8 cellular contexts compared by ENCODE assay signal in the genomic region with DNA sequence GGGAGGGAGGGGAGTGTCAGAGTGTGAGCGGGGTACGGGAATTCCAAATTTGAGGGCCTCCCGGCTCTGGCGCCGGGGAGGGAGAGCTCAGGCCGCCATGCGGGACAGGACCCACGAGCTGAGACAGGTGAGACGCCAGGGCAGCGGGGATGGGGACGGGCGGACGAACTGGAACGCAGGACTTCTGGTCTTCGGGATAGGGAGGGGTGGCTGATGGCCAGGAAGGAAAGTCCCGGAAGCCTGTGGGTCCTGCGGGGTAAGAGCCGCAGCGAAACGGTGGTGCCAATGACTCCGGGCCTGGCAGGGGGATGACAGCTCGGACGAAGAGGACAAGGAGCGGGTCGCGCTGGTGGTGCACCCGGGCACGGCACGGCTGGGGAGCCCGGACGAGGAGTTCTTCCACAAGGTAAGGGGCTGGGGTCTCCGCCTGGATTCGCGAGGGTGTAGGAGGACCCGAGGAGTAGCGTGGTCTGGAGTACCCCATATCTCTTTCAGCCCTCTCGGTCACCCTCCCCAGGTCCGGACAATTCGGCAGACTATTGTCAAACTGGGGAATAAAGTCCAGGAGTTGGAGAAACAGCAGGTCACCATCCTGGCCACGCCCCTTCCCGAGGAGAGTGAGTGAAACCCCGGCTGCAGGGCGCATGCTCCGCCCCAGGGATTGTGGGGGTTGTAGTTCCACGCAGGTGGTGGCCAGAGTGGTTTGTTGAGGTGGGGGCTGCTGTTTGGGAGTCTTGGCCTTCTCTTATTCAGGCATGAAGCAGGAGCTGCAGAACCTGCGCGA. TPM values are rescaled to one million over a fixed set of nuclear protein-coding genes. Genes with fewer than 3 reads are reported as not detected.
DNase-seq lines count a peak whose midpoint lies in the region; ATAC-seq and TF ChIP-seq lines count a peak whose summit lies in the region.

No MANE protein-coding gene starts in this region.

- ATAC-seq in GM21381 (IDR thresholded peaks at IDR 0.05; ENCODE audit: unreplicated experiment): peak; percentile 39

- H3K9ac ChIP-seq in muscle layer of colon (ENCODE audit: low read length): peak overlapping the region; percentile 94

- TF ChIP-seq CTCF in Caco-2 (IDR thresholded peaks at IDR 0.05; ENCODE audit: insufficient read depth in 1 of 2, low read depth in 1 of 2, low read length in 1 of 2, severe bottlenecking in 1 of 2, unreplicated experiment in 1 of 2) (no peak), OCI-LY7 (conservative IDR thresholded peaks at IDR 0.05; ENCODE audit: low read length) (no peak)

- CTCF ChIA-PET in Caco-2 (lab: Charles Lee): interaction anchor here (0.5 kb wide), 1 partner anchor 84 kb away, joined by 3 read pairs; a partner anchor contains a TSS
- CTCF ChIA-PET in OCI-LY7 (lab: Charles Lee; ENCODE audit: unreplicated experiment): interaction anchor here (0.6 kb wide), 1 partner anchor 9 kb away, joined by 3 read pairs; no protein-coding TSS in a partner anchor

- H3K27ac Mint-ChIP-seq in Caco-2 (ENCODE audit: unreplicated experiment): peak overlapping the region; percentile 81

- peak overlapping the region; percentile 98 for H3K4me3 ChIP-seq in Caco-2 (ENCODE audit: low read depth, low read length)
- peak overlapping the region; percentile 98 for H3K4me3 ChIP-seq in OCI-LY7 (ENCODE audit: low read depth, low read length, poor library complexity, severe bottlenecking)
- H3K4me3 ChIP-seq in esophagus (ENCODE audit: low read depth in 1 of 2, low read length in 2 of 2): peak overlapping the region; percentile 92 to 97
- peak overlapping the region; percentile 98 to 100 for H3K4me3 ChIP-seq in muscle layer of colon (ENCODE audit: low read depth in 1 of 2, low read length in 2 of 2)

- H3K4me2 ChIP-seq in OCI-LY7 (ENCODE audit: low read length): peak overlapping the region; percentile 100

- peak overlapping the region; percentile 99 for H2AFZ ChIP-seq in OCI-LY7 (ENCODE audit: low read length)

- H3K4me1 Mint-ChIP-seq in Caco-2 (ENCODE audit: low read depth, unreplicated experiment): peaks cover 7% of the 10 kb centered on the region

- intact Hi-C loops in Caco-2 (cut with micrococcal nuclease; ENCODE audit: unreplicated experiment): loop anchor here (1.0 to 5.0 kb wide), 2 partner anchors 40 to 108 kb away; a partner anchor contains a TSS
- intact Hi-C loops in OCI-LY7 (cut with micrococcal nuclease; ENCODE audit: unreplicated experiment): no loop called here

- WGBS in esophagus, 2 donors: 0 to 1% methylated on average over 47 of the region's 47 CpGs

- H3K27me3 Mint-ChIP-seq in Caco-2 (ENCODE audit: insufficient read depth, unreplicated experiment): no peaks in the 10 kb centered on the region

- BruUV-seq in Caco-2 (replicated peaks; lab: Mats Ljungman, UMichigan) (TSS peak; percentile 59), OCI-LY7 (replicated peaks; lab: Mats Ljungman, UMichigan) (TSS peak; percentile 83)

- H3K79me2 ChIP-seq in OCI-LY7 (ENCODE audit: insufficient read depth, low read depth, low read length): no peaks in the 10 kb centered on the region; the same call in 1 of the 2 replicates

- H3K27me3 ChIP-seq in Caco-2 (replicated peaks; ENCODE audit: control insufficient read depth, insufficient read depth, low read length) (no peaks in the 10 kb centered on the region), esophagus (ENCODE audit: control insufficient read depth in 1 of 2, insufficient read depth in 2 of 2, low read length in 2 of 2) (no peaks in the 10 kb centered on the region), muscle layer of colon (ENCODE audit: control insufficient read depth in 1 of 2, insufficient read depth in 2 of 2, low read length in 2 of 2) (no peaks in the 10 kb centered on the region)

- peak overlapping the region; percentile 96 for H3K4me3 Mint-ChIP-seq in Caco-2 (ENCODE audit: unreplicated experiment)

- H3K27ac ChIP-seq in OCI-LY7 (ENCODE audit: low read depth, low read length, poor library complexity, severe bottlenecking) (peak overlapping the region; percentile 59), esophagus (ENCODE audit: low read depth in 2 of 2, low read length in 1 of 2) (peak overlapping the region; percentile 87 to 89), muscle layer of colon (ENCODE audit: low read depth, low read length) (peak overlapping the region; percentile 92)

- peaks cover 18% of the 10 kb centered on the region for H3K36me3 Mint-ChIP-seq in Caco-2 (ENCODE audit: insufficient read depth, unreplicated experiment)

- no peaks in the 10 kb centered on the region for H4K20me1 ChIP-seq in OCI-LY7 (ENCODE audit: insufficient read depth, low read length)

- DNase-seq in Caco-2 (peak; percentile 85 to 88), HuH-7 (ENCODE audit: low spot score) (peak; percentile 96), OCI-LY7 (ENCODE audit: low spot score) (peak; percentile 86)
- peak; percentile 86 for DNase-seq in activated T-cell treated with anti-CD3 and anti-CD28 coated beads, Interleukin-2, amount 50 U/mL, for 1 hour
- DNase-seq in stimulated activated CD8-positive, alpha-beta memory T cell treated with anti-CD3 and anti-CD28 coated beads, Interleukin-4, amount 100 ng/mL, for 48 hours: peak; percentile 92

- POLR2A ChIA-PET in Caco-2 (lab: Charles Lee): interaction anchor here (1.0 to 1.7 kb wide), 4 partner anchors 12 to 839 kb away, joined by 3 to 6 read pairs (median 4); a partner anchor contains a TSS
- POLR2A ChIA-PET in OCI-LY7 (lab: Charles Lee): interaction anchor here (0.6 to 0.8 kb wide), 2 partner anchors 106 to 251 kb away, joined by 3 to 6 read pairs; no protein-coding TSS in a partner anchor

- no peaks in the 10 kb centered on the region; the same call in 1 of the 2 replicates for H3K36me3 ChIP-seq in Caco-2 (ENCODE audit: control insufficient read depth, insufficient read depth, low read length)
- H3K36me3 ChIP-seq in OCI-LY7 (ENCODE audit: insufficient read depth, low read length): peaks cover 4% of the 10 kb centered on the region; the same call in 1 of the 2 replicates
- H3K36me3 ChIP-seq in esophagus (ENCODE audit: control insufficient read depth in 2 of 2, insufficient read depth in 2 of 2, low read length in 1 of 2): peaks cover 5 to 13% of the 10 kb centered on the region in 2 donors
- H3K36me3 ChIP-seq in muscle layer of colon (ENCODE audit: insufficient read depth, low read length): peaks cover 22% of the 10 kb centered on the region

- no peaks in the 10 kb centered on the region for H3K9me3 Mint-ChIP-seq in Caco-2 (ENCODE audit: unreplicated experiment)

- no peaks in the 10 kb centered on the region for H3K9me2 ChIP-seq in OCI-LY7 (ENCODE audit: insufficient read depth, low read length)

- no peaks in the 10 kb centered on the region for H3K4me1 ChIP-seq in Caco-2
- H3K4me1 ChIP-seq in OCI-LY7 (ENCODE audit: insufficient read depth, low read length, poor library complexity, severe bottlenecking): peaks cover 18% of the 10 kb centered on the region
- H3K4me1 ChIP-seq in esophagus (ENCODE audit: control insufficient read depth in 2 of 2, insufficient read depth in 2 of 2, low read length in 1 of 2): peaks cover 3 to 5% of the 10 kb centered on the region in 2 donors
- H3K4me1 ChIP-seq in muscle layer of colon (ENCODE audit: insufficient read depth, low read length): peaks cover 6% of the 10 kb centered on the region

- H3K9me3 ChIP-seq in Caco-2 (no peaks in the 10 kb centered on the region), OCI-LY7 (ENCODE audit: low read length) (no peaks in the 10 kb centered on the region), esophagus (ENCODE audit: control insufficient read depth in 2 of 2, insufficient read depth in 1 of 2, low read depth in 1 of 2, low read length in 1 of 2) (no peaks in the 10 kb centered on the region), muscle layer of colon (ENCODE audit: low read length) (no peaks in the 10 kb centered on the region)

RNA-seq across cellular contexts. Expression of a gene that starts 0.5 kb away (rescaled TPM):
- total RNA-seq in Caco-2 (2022) (27.9 and 29.2 TPM in 2 replicates), OCI-LY7 (2022) (40.5 and 41.6 TPM in 2 replicates)
- total RNA-seq in OCI-LY7 (2014; rRNA removed; shearing (Covaris generic)): 14.6 and 16.6 TPM in 2 replicates
- polyA plus RNA-seq in esophagus: 10 to 100 TPM; 49.7 to 54.1 TPM

RNA-seq across cellular contexts. Expression of a gene that starts 23.5 kb away (rescaled TPM):
- 0.46 and 0.77 TPM in 2 replicates for total RNA-seq in Caco-2 (2022)
- 0.47 TPM in 1 of 2 replicates, not detected in the other for total RNA-seq in OCI-LY7 (2014; rRNA removed; shearing (Covaris generic))
- total RNA-seq in OCI-LY7 (2022): 2.1 and 2.4 TPM in 2 replicates
- 1 to 10 TPM in 1 of 2 donors, under 1 TPM in 1; 0.29 to 1.6 TPM for polyA plus RNA-seq in esophagus

RNA-seq across cellular contexts. Expression of a gene that starts 40.1 kb away (rescaled TPM):
- total RNA-seq in Caco-2 (2022): 8.7 and 10.8 TPM in 2 replicates
- total RNA-seq in OCI-LY7 (2014; rRNA removed; shearing (Covaris generic)): 7.8 and 18.7 TPM in 2 replicates
- 17.1 and 21.7 TPM in 2 replicates for total RNA-seq in OCI-LY7 (2022)
- polyA plus RNA-seq in esophagus: 1 to 10 TPM; 5.8 to 6.6 TPM

RNA-seq across cellular contexts. Expression of a gene that starts 40.3 kb away (rescaled TPM):
- total RNA-seq in Caco-2 (2022): 17.2 and 18.1 TPM in 2 replicates
- 25.4 and 30.1 TPM in 2 replicates for total RNA-seq in OCI-LY7 (2014; rRNA removed; shearing (Covaris generic))
- 33.8 and 34.0 TPM in 2 replicates for total RNA-seq in OCI-LY7 (2022)
- polyA plus RNA-seq in esophagus: 1 to 10 TPM; 3.4 to 8.1 TPM

RNA-seq across cellular contexts. Expression of a gene that starts 48.9 kb away (rescaled TPM):
- 1.3 and 2.4 TPM in 2 replicates for total RNA-seq in Caco-2 (2022)
- total RNA-seq in OCI-LY7 (2014; rRNA removed; shearing (Covaris generic)): 1.9 and 3.3 TPM in 2 replicates
- 2.4 and 2.6 TPM in 2 replicates for total RNA-seq in OCI-LY7 (2022)
- 10 to 100 TPM in 1 of 2 donors, 1 to 10 TPM in 1; 6.6 to 12.1 TPM for polyA plus RNA-seq in esophagus

Comparison
In these comparisons a context has a peak if more than half of its experiments do, and no peak if none do; other contexts are left out.
1. Peak in every context shown above with its lines: DNase-seq, ATAC-seq, H3K4me3 ChIP-seq and H3K27ac ChIP-seq.